ENCODE assay signal across 7 cellular contexts in genomic region chr4:28976369-28976768, GRCh38.
"Had no signal": no experiment of that assay in that cellular context is flagged by ENCODE, and none has a peak within 500 bp of the region (broad histone marks: within the 10 kb centered on the region; RNA-seq: fewer than 3 reads in every experiment).

No MANE protein-coding gene starts in this region.

- H3K4me2 ChIP-seq: KMS-11 had no signal

- H3K27ac ChIP-seq: HL-60, KMS-11 had no signal

- H3K9ac ChIP-seq: KMS-11 had no signal

- DNase-seq: Karpas-422, Kasumi-1, KBM-7, KG1 had no signal

- FAIRE-seq: HTR-8/SVneo had no signal
